8 cellular contexts compared by ENCODE assay signal in the genomic region with DNA sequence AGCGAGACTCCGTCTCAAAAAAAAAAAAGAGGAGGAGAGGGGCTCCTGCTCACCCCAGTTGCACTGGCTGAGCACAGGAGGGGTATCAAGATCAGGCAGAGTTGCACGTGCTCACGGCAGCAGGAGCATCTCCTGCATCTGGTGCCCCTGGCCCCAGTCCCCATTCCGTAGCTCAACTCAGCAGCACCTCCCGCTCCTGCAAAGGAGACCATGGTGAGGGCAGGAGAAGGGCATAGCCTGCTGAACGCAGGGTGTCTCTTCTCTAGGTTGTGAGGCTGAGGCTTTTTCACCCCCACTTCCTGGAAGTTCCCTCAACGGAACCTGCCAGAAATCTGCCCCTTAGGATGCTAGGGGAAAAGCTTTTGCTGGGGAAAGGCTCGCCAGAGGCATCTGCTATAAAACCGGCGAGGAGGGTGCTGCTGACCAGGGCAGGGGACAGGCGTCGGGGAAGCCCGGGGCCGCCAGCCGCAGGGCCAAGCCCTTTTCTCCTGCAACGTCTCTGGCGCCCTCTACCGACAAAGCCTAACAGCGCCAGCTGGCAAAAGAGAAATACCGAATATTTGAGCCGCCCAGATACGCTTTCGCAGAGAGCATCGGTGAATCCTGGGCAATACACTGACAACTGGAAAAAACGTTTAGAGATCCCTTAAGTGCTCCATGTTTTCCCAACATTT. TPM values are rescaled to one million over a fixed set of nuclear protein-coding genes. Genes with fewer than 3 reads are reported as not detected.
DNase-seq lines count a peak whose midpoint lies in the region; ATAC-seq, FAIRE-seq and TF ChIP-seq lines count a peak whose summit lies in the region.

No MANE protein-coding gene starts in this region.

- peaks cover 0 to 8% (median 0%) of the 10 kb centered on the region in 6 donors for H3K36me3 ChIP-seq in spleen

- peaks cover 1 to 28% (median 20%) of the 10 kb centered on the region in 6 donors for H3K4me1 ChIP-seq in spleen

- ATAC-seq in HG02840 (IDR thresholded peaks at IDR 0.05; ENCODE audit: low FRiP score, unreplicated experiment) (peak; percentile 46), GM18858 (IDR thresholded peaks at IDR 0.05; ENCODE audit: unreplicated experiment) (no peak)

- intact Hi-C loops in spleen (cut with DNase I; ENCODE audit: low total_unique reads), result loop anchor here (5.0 to 10.0 kb wide), 2 partner anchors 90 to 133 kb away; a partner anchor contains a TSS

- H3K27ac ChIP-seq in spleen, result peak overlapping the region; percentile 37 to 93 (median 87)

- no peaks in the 10 kb centered on the region for H3K9me3 ChIP-seq in spleen

- FAIRE-seq in G401.6 (lab: Jason Lieb, UNC), result peak; percentile 86

- DNase-seq in NCI-H2227 (lab: John Stamatoyannopoulos, UW; ENCODE audit: unreplicated experiment) (peak; percentile 90), islet precursor cell (peak; percentile 94), spleen (peak; percentile 95)
- peak; percentile 83 for DNase-seq in activated CD4-positive, CD25-positive, alpha-beta regulatory T cell treated with anti-CD3 and anti-CD28 coated beads, Interleukin-2, amount 50 U/mL, for 16 hours (ENCODE audit: low read depth, low spot score)
- peak; percentile 83 for DNase-seq in central memory CD4-positive, alpha-beta T cell

- H3K27me3 ChIP-seq in spleen (replicated peaks in 1 of 7), result no peaks in the 10 kb centered on the region

- TF ChIP-seq CTCF in spleen (IDR thresholded peaks at IDR 0.05 in 8 of 11, conservative IDR thresholded peaks at IDR 0.05 in 3 of 11), result peak; percentile 88 to 97 (median 95)

- TF ChIP-seq POLR2A in spleen (IDR thresholded peaks at IDR 0.05), result no peak

- 10 to 16% (median 13%) methylated on average over 21 to 26 of the region's 26 CpGs for WGBS in spleen, 5 donors

- peak overlapping the region; percentile 64 to 95 (median 71) for H3K4me3 ChIP-seq in spleen

RNA-seq across cellular contexts. Expression of a gene that starts 1.0 kb away (rescaled TPM):
- total RNA-seq in spleen, result 10 to 100 TPM; 54.0 to 76.2 (median 64.7) TPM
- 10 to 100 TPM; 23.6 to 48.7 (median 27.8) TPM for polyA plus RNA-seq in spleen

RNA-seq across cellular contexts. Expression of a gene that starts 15.3 kb away (rescaled TPM):
- 1 to 10 TPM; 4.5 to 8.9 (median 6.0) TPM for total RNA-seq in spleen
- polyA plus RNA-seq in spleen, result 10 to 100 TPM in 1 of 3 donors, 1 to 10 TPM in 2; 6.4 to 10.4 (median 9.9) TPM

RNA-seq across cellular contexts. Expression of a gene that starts 34.7 kb away (rescaled TPM):
- 100 to 1,000 TPM; 175 to 382 (median 278) TPM for total RNA-seq in spleen
- polyA plus RNA-seq in spleen, result 100 to 1,000 TPM in 1 of 3 donors, 10 to 100 TPM in 2; 41.9 to 113 (median 68.3) TPM
